Comparison of ENCODE assay signal across 8 cellular contexts in genomic region chr2:201071305-201072200, GRCh38. TPM values are rescaled to one million over a fixed set of nuclear protein-coding genes. Genes with fewer than 3 reads are reported as not detected.
DNase-seq lines count a peak whose midpoint lies in the region; ATAC-seq, FAIRE-seq and TF ChIP-seq lines count a peak whose summit lies in the region.

HYCC2 (minus strand) TSS chr2:201071671; CDS start chr2:201024009, 47,662 bp downstream.
NDUFB3 (plus strand) TSS chr2:201072001; CDS start chr2:201078883, 6,882 bp downstream.

- peaks cover 19% of the 10 kb centered on the region for H3K27me3 Mint-ChIP-seq in brain

- TF ChIP-seq CTCF in A549 (IDR thresholded peaks at IDR 0.05), result peak; percentile 11; the same call in 1 of the 3 replicates
- peak in 1 of 2 experiments; percentile 37 for TF ChIP-seq CTCF in brain (conservative IDR thresholded peaks at IDR 0.05)
- TF ChIP-seq CTCF in gastrocnemius medialis (IDR thresholded peaks at IDR 0.05 in 4 of 5, conservative IDR thresholded peaks at IDR 0.05 in 1 of 5), result peak; percentile 10 to 61 (median 30)

- ATAC-seq in A549 (peak; percentile 100), HG03066 (IDR thresholded peaks at IDR 0.05; ENCODE audit: low read depth, unreplicated experiment) (peak; percentile 98), gastrocnemius medialis (peak; percentile 97 to 99)

- TF ChIP-seq POLR2A in A549 (IDR thresholded peaks at IDR 0.05; ENCODE audit: low read length) (peak; percentile 53), GM18526 (IDR thresholded peaks at IDR 0.05; ENCODE audit: extremely low read depth, insufficient read length) (peak; percentile 58), gastrocnemius medialis (IDR thresholded peaks at IDR 0.05) (peak; percentile 61 to 69)

- TF ChIP-seq EP300 in A549 (IDR thresholded peaks at IDR 0.05), result no peak

- no peak; a peak in 1 of 5 replicates for TF ChIP-seq RAD21 in A549 (conservative IDR thresholded peaks at IDR 0.05 in 1 of 2, IDR thresholded peaks at IDR 0.05 in 1 of 2)

- H3K27ac ChIP-seq in A549 (peak within 1 kb of the TSS; percentile 91 to 96), iPS DF 6.9 (ENCODE audit: low read length) (no peak within 1 kb of the TSS), gastrocnemius medialis (peak within 1 kb of the TSS; percentile 83 to 96 (median 88))

- H3K36me3 Mint-ChIP-seq in brain, result no peaks in the 10 kb centered on the region

- no peaks in the 10 kb centered on the region for H3K9me3 Mint-ChIP-seq in brain

- intact Hi-C loops in gastrocnemius medialis (cut with DNase I; ENCODE audit: low total_unique reads), result loop anchor here (1.0 to 5.0 kb wide), 7 partner anchors 47 to 359 kb away; partner anchors contain the start of genes NIF3L1, ORC2 and PPIL3

- H3K4me1 ChIP-seq in A549, result peaks cover 28% of the 10 kb centered on the region; the same call in 2 of the 3 replicates
- H3K4me1 ChIP-seq in iPS DF 6.9 (ENCODE audit: control insufficient read depth, insufficient read depth, low read length), result no peaks in the 10 kb centered on the region
- H3K4me1 ChIP-seq in gastrocnemius medialis, result peaks cover 49 to 57% of the 10 kb centered on the region in 2 donors

- DNase-seq in A549 (ENCODE audit: low read depth in 1 of 2, low spot score in 1 of 2) (peak; percentile 96 to 97), NCI-H2107 treated with DMSO at 0.1 percent for 48 hours (lab: John Stamatoyannopoulos, UW; ENCODE audit: unreplicated experiment) (peak; percentile 85), iPS DF 6.9 (ENCODE audit: low read depth, low spot score) (peak; percentile 92), gastrocnemius medialis (peak; percentile 89 to 94)

- FAIRE-seq in A549 (lab: Jason Lieb, UNC), result no peak
- peak; percentile 36 for FAIRE-seq in TTC549 (lab: Jason Lieb, UNC)

- H3K36me3 ChIP-seq in iPS DF 6.9 (ENCODE audit: control insufficient read depth, insufficient read depth, low read length) (no peaks in the 10 kb centered on the region), gastrocnemius medialis (no peaks in the 10 kb centered on the region)

- H3K27me3 ChIP-seq in iPS DF 6.9 (ENCODE audit: control insufficient read depth, insufficient read depth, low read length) (no peaks in the 10 kb centered on the region), gastrocnemius medialis (no peaks in the 10 kb centered on the region)

- H3K4me3 ChIP-seq in A549 (peak within 1 kb of the TSS; percentile 61), iPS DF 6.9 (ENCODE audit: low read length) (peak within 1 kb of the TSS; percentile 95), gastrocnemius medialis (peak within 1 kb of the TSS; percentile 66 to 97 (median 88))

- CTCF ChIA-PET in A549 (lab: Yijun Ruan, JAX), result interaction anchor here (0.7 to 9.4 kb wide), 11 partner anchors 47 to 167 kb away, joined by 3 to 150 read pairs (median 5); partner anchors contain the start of genes CASP10 and ORC2

- in situ Hi-C loops in gastrocnemius medialis (cut with MboI; ENCODE audit: low sequenced_read_pairs in 4 of 4), result loop anchor here in 3 of 4 donors (10.0 to 25.0 kb wide), 3 partner anchors 109 to 359 kb away; partner anchors contain the start of gene ORC2 (in 2 of the 3)

- peak within 1 kb of the TSS; percentile 83 for H3K4me2 ChIP-seq in A549

- no peaks in the 10 kb centered on the region for H3K9me3 ChIP-seq in A549
- no peaks in the 10 kb centered on the region for H3K9me3 ChIP-seq in iPS DF 6.9 (ENCODE audit: control insufficient read depth, insufficient read depth, low read length)
- H3K9me3 ChIP-seq in gastrocnemius medialis, result no peaks in the 10 kb centered on the region

- POLR2A ChIA-PET in A549 (lab: Yijun Ruan, JAX), result interaction anchor here (2.9 kb wide), 1 partner anchor 108 kb away, joined by 15 read pairs; the partner anchor contains the start of gene ORC2

- H3K4me3 Mint-ChIP-seq in brain, result peak within 1 kb of the TSS; percentile 92 to 99 (median 94)

- peaks cover 72% of the 10 kb centered on the region for H3K4me1 Mint-ChIP-seq in brain

- H3K27ac Mint-ChIP-seq in brain, result peak within 1 kb of the TSS; percentile 91 to 99 (median 96)

- 1% methylated on average over 43 of the region's 48 CpGs for WGBS in A549 (ENCODE audit: missing lambda C conversion rate)
- WGBS in iPS DF 6.9 (ENCODE audit: insufficient coverage, insufficient read length), result no CpG with 5 or more reads among the region's 48 CpGs

TF ChIP-seq in A549, 52 proteins besides CTCF, POLR2A, EP300 and RAD21 (continues in another document):
- TF ChIP-seq FOSB (CRISPR knock-in tag; IDR thresholded peaks at IDR 0.05) (no peak), KDM5A (IDR thresholded peaks at IDR 0.05) (peak; percentile 94), BHLHE40 (IDR thresholded peaks at IDR 0.05; ENCODE audit: low read depth, low read length) (no peak), CHD4 (IDR thresholded peaks at IDR 0.05; ENCODE audit: borderline replicate concordance) (no peak), RARB (CRISPR knock-in tag; IDR thresholded peaks at IDR 0.05) (no peak), RNF2 (IDR thresholded peaks at IDR 0.05; ENCODE audit: borderline replicate concordance, low read depth) (no peak), HOXB13 (CRISPR knock-in tag; IDR thresholded peaks at IDR 0.05; ENCODE audit: low read depth) (no peak), ATOH8 (CRISPR knock-in tag; IDR thresholded peaks at IDR 0.05; ENCODE audit: low read depth) (peak; percentile 44; the same call in 1 of the 2 replicates), CBX2 (IDR thresholded peaks at IDR 0.05; ENCODE audit: borderline replicate concordance, low read depth) (no peak), MAFK (IDR thresholded peaks at IDR 0.05; ENCODE audit: partially characterized antibody) (no peak), NR3C1 (IDR thresholded peaks at IDR 0.05) (no peak), ESRRA (IDR thresholded peaks at IDR 0.05; ENCODE audit: borderline replicate concordance, low read length) (no peak), CBX8 (IDR thresholded peaks at IDR 0.05) (no peak), NFE2L2 (conservative IDR thresholded peaks at IDR 0.05; ENCODE audit: low read length) (no peak), RFX5 (IDR thresholded peaks at IDR 0.05) (no peak), TFCP2L1 (CRISPR knock-in tag; IDR thresholded peaks at IDR 0.05) (no peak), JUN (IDR thresholded peaks at IDR 0.05) (peak; percentile 83 to 85; a peak in 4 of 5 replicates), MYC (IDR thresholded peaks at IDR 0.05; ENCODE audit: borderline replicate concordance, low read length) (0 out of 2 replicates have a peak, but pooled peaks have one; percentile 36), ELK1 (IDR thresholded peaks at IDR 0.05; ENCODE audit: low read depth, low read length) (no peak), ZC3H11A (IDR thresholded peaks at IDR 0.05) (peak; percentile 30; the same call in 1 of the 2 replicates), EHMT2 (IDR thresholded peaks at IDR 0.05; ENCODE audit: low read depth) (no peak), NPAS2 (CRISPR knock-in tag; IDR thresholded peaks at IDR 0.05; ENCODE audit: borderline replicate concordance) (no peak), PHF8 (IDR thresholded peaks at IDR 0.05; ENCODE audit: borderline replicate concordance, low read depth) (peak; percentile 80; the same call in 1 of the 2 replicates), POLR2AphosphoS2 (conservative IDR thresholded peaks at IDR 0.05; ENCODE audit: low read length) (no peak), JUNB (IDR thresholded peaks at IDR 0.05) (no peak), RCOR1 (IDR thresholded peaks at IDR 0.05; ENCODE audit: low read depth, low read length) (no peak), USF2 (IDR thresholded peaks at IDR 0.05) (no peak)

RNA-seq across cellular contexts. Expression of gene HYCC2, which starts in this region (rescaled TPM):
- 5.8 and 7.3 TPM in 2 replicates for polyA plus RNA-seq in A549 (2011; rRNA removed)
- 1.0 TPM in 2 replicates for polyA plus RNA-seq in A549 (2012; cell fraction: cytosol; rRNA removed)
- 0.94 and 1.5 TPM in 2 replicates for polyA plus RNA-seq in A549 (2012; cell fraction: nucleus; rRNA removed)
- 2.4 to 3.0 TPM (median 2.9 TPM) in 3 replicates for polyA plus RNA-seq in A549 (2017; fragmentation: RNase III; extraction: RNeasy Plus Mini Kit Qiagen cat#74134 plus additional on column Dnase treatment)
- 6.4 and 8.1 TPM in 2 replicates for polyA minus RNA-seq in A549 (2011; rRNA and poly(A)+ RNA removed)
- polyA plus RNA-seq in brain (ENCODE audit: insufficient read depth, low read depth, low replicate concordance), result 3.0 TPM
- 10 to 100 TPM in 1 of 4 donors, 1 to 10 TPM in 3; 2.3 to 12.5 (median 3.5) TPM for total RNA-seq in gastrocnemius medialis

RNA-seq across cellular contexts. Expression of gene NDUFB3, which starts in this region (rescaled TPM):
- 103 and 162 TPM in 2 replicates for polyA plus RNA-seq in A549 (2011; rRNA removed)
- 61.3 and 86.3 TPM in 2 replicates for polyA plus RNA-seq in A549 (2012; cell fraction: cytosol; rRNA removed)
- polyA plus RNA-seq in A549 (2012; cell fraction: nucleus; rRNA removed), result 12.8 and 25.2 TPM in 2 replicates
- 220 to 232 TPM (median 223 TPM) in 3 replicates for polyA plus RNA-seq in A549 (2017; fragmentation: RNase III; extraction: RNeasy Plus Mini Kit Qiagen cat#74134 plus additional on column Dnase treatment)
- polyA minus RNA-seq in A549 (2011; rRNA and poly(A)+ RNA removed), result 4.8 and 7.6 TPM in 2 replicates
- 51.3 TPM for polyA plus RNA-seq in brain (ENCODE audit: insufficient read depth, low read depth, low replicate concordance)
- 100 to 1,000 TPM; 107 to 146 (median 135) TPM for total RNA-seq in gastrocnemius medialis
